In genomic region chr11:47236482-47236881, GRCh38 we compare ENCODE assay signal across 14 cellular contexts. TPM values are rescaled to one million over a fixed set of nuclear protein-coding genes. Genes with fewer than 3 reads are reported as not detected.
A peak's percentile ranks its signal among the peaks of the same experiment; 100 is the strongest.
DNase-seq lines count a peak whose midpoint lies in the region; ATAC-seq, FAIRE-seq and TF ChIP-seq lines count a peak whose summit lies in the region.
"Had no signal": no experiment of that assay in that cellular context is flagged by ENCODE, and none has a peak within 500 bp of the region (broad histone marks: within the 10 kb centered on the region; RNA-seq: fewer than 3 reads in every experiment).

No MANE protein-coding gene starts in this region.

- CTCF ChIA-PET in activated CD4-positive, alpha-beta T cell treated with anti-CD3 and anti-CD28 coated beads for 36 hours (lab: Charles Lee) = interaction anchor here (1.5 to 1.7 kb wide), 2 partner anchors 10 to 13 kb away, joined by 3 to 5 read pairs; no protein-coding TSS in a partner anchor
- CTCF ChIA-PET in HEK293T (lab: Yijun Ruan, JAX) = interaction anchor here (1.0 to 1.2 kb wide), 2 partner anchors 12 to 118 kb away, joined by 3 read pairs; partner anchors contain the start of gene ACP2

- H3K4me1 Mint-ChIP-seq in activated CD4-positive, alpha-beta T cell treated with anti-CD3 and anti-CD28 coated beads for 36 hours = peaks cover 28% of the 10 kb centered on the region
- H3K4me1 Mint-ChIP-seq in astrocyte (ENCODE audit: low read depth, unreplicated experiment) (peaks cover 29% of the 10 kb centered on the region), nephron progenitor cell (peaks cover 27% of the 10 kb centered on the region)

- H3K9me3 Mint-ChIP-seq in activated CD4-positive, alpha-beta T cell treated with anti-CD3 and anti-CD28 coated beads for 36 hours (ENCODE audit: low read depth) = no peaks in the 10 kb centered on the region
- no peaks in the 10 kb centered on the region for H3K9me3 Mint-ChIP-seq in astrocyte (ENCODE audit: unreplicated experiment)
- no peaks in the 10 kb centered on the region for H3K9me3 Mint-ChIP-seq in nephron progenitor cell

- POLR2A ChIA-PET in activated CD4-positive, alpha-beta T cell treated with anti-CD3 and anti-CD28 coated beads for 36 hours (lab: Charles Lee) = interaction anchor here (1.3 to 1.5 kb wide), 2 partner anchors 12 to 23 kb away, joined by 4 to 8 read pairs; partner anchors contain the start of gene ACP2
- POLR2A ChIA-PET in HEK293T (lab: Yijun Ruan, JAX) = interaction anchor here (0.7 to 5.9 kb wide), 5 partner anchors 12 to 59 kb away, joined by 3 to 41 read pairs (median 3); partner anchors contain the start of genes ACP2 and DDB2

- FAIRE-seq in astrocyte (lab: Jason Lieb, UNC) = no peak

- H2AFZ ChIP-seq in astrocyte (ENCODE audit: low read depth, low read length) = no peak overlapping the region

- no peaks in the 10 kb centered on the region for H3K79me2 ChIP-seq in astrocyte (ENCODE audit: insufficient read depth, low read length)

- H3K27me3 Mint-ChIP-seq in activated CD4-positive, alpha-beta T cell treated with anti-CD3 and anti-CD28 coated beads for 36 hours = no peaks in the 10 kb centered on the region
- no peaks in the 10 kb centered on the region for H3K27me3 Mint-ChIP-seq in astrocyte (ENCODE audit: low read depth, unreplicated experiment)
- no peaks in the 10 kb centered on the region for H3K27me3 Mint-ChIP-seq in nephron progenitor cell (ENCODE audit: low read depth, poor library complexity)
- H3K27me3 Mint-ChIP-seq: progenitor cell of endocrine pancreas had no signal

- H3K27me3 ChIP-seq in astrocyte (ENCODE audit: insufficient read depth, low read length) (no peaks in the 10 kb centered on the region), left lung (no peaks in the 10 kb centered on the region)
- H3K27me3 ChIP-seq: testis had no signal

- TF ChIP-seq CTCF in astrocyte (IDR thresholded peaks at IDR 0.05; ENCODE audit: insufficient read depth, low read depth, low read length) = no peak
- TF ChIP-seq CTCF in nephron progenitor cell (IDR thresholded peaks at IDR 0.05) = no peak
- TF ChIP-seq CTCF in left lung (IDR thresholded peaks at IDR 0.05) = no peak

- intact Hi-C loops in activated CD4-positive, alpha-beta T cell treated with anti-CD3 and anti-CD28 coated beads for 36 hours (cut with DNase I, micrococcal nuclease) = no loop called here
- intact Hi-C loops in left lung (cut with DNase I) = no loop called here

- ATAC-seq in activated CD4-positive, alpha-beta T cell treated with anti-CD3 and anti-CD28 coated beads for 36 hours = no peak
- ATAC-seq in GM19463 (IDR thresholded peaks at IDR 0.05; ENCODE audit: unreplicated experiment) (no peak), left lung (no peak)

- peaks cover 60% of the 10 kb centered on the region for H3K36me3 Mint-ChIP-seq in activated CD4-positive, alpha-beta T cell treated with anti-CD3 and anti-CD28 coated beads for 36 hours (ENCODE audit: low read depth)
- H3K36me3 Mint-ChIP-seq in astrocyte (ENCODE audit: low read depth, unreplicated experiment) (peaks cover 32% of the 10 kb centered on the region), nephron progenitor cell (ENCODE audit: low read depth) (peaks cover 34% of the 10 kb centered on the region)

- H4K20me1 ChIP-seq in astrocyte (ENCODE audit: insufficient read depth, low read length) = no peaks in the 10 kb centered on the region

- H3K9me3 ChIP-seq in astrocyte (ENCODE audit: insufficient read depth, low read depth, low read length) = no peaks in the 10 kb centered on the region
- no peaks in the 10 kb centered on the region for H3K9me3 ChIP-seq in left lung
- H3K9me3 ChIP-seq: testis had no signal

- peak overlapping the region; percentile 34 for H3K27ac Mint-ChIP-seq in activated CD4-positive, alpha-beta T cell treated with anti-CD3 and anti-CD28 coated beads for 36 hours
- H3K27ac Mint-ChIP-seq in astrocyte (ENCODE audit: unreplicated experiment) = no peak overlapping the region
- H3K27ac Mint-ChIP-seq in nephron progenitor cell = peak overlapping the region; percentile 71
- H3K27ac Mint-ChIP-seq: progenitor cell of endocrine pancreas had no signal

- no peak overlapping the region for H3K27ac ChIP-seq in astrocyte (ENCODE audit: low read depth, low read length)
- H3K27ac ChIP-seq in left lung = no peak overlapping the region
- H3K27ac ChIP-seq: testis had no signal

- DNase-seq in activated CD4-positive, alpha-beta T cell treated with anti-CD3 and anti-CD28 coated beads for 36 hours = peak; percentile 34
- no peak for DNase-seq in activated CD4-positive, alpha-beta T cell treated with anti-CD3 and anti-CD28 coated beads for 4 hours
- DNase-seq in NCI-H69 (lab: John Stamatoyannopoulos, UW) = peak; percentile 51
- DNase-seq in astrocyte (ENCODE audit: low read depth) = peak; percentile 34
- DNase-seq in nephron progenitor cell = no peak
- no peak for DNase-seq in left lung
- DNase-seq in HEK293T (ENCODE audit: extremely low spot score) = no peak
- DNase-seq: activated CD4-positive, alpha-beta T cell treated with anti-CD3 and anti-CD28 coated beads for 1 hour; aorta; foreskin melanocyte; testis had no signal

- H3K4me3 Mint-ChIP-seq in activated CD4-positive, alpha-beta T cell treated with anti-CD3 and anti-CD28 coated beads for 36 hours = no peak overlapping the region
- no peak overlapping the region for H3K4me3 Mint-ChIP-seq in astrocyte (ENCODE audit: unreplicated experiment)
- H3K4me3 Mint-ChIP-seq in nephron progenitor cell = no peak overlapping the region

- H3K4me1 ChIP-seq in astrocyte (ENCODE audit: insufficient read depth, low read length) = peaks cover 19% of the 10 kb centered on the region
- no peaks in the 10 kb centered on the region for H3K4me1 ChIP-seq in left lung
- H3K4me1 ChIP-seq: testis had no signal

- peaks cover 18% of the 10 kb centered on the region for H3K36me3 ChIP-seq in astrocyte (ENCODE audit: insufficient read depth, low read length)
- H3K36me3 ChIP-seq in left lung = peaks cover 0 to 46% of the 10 kb centered on the region in 2 donors

- no peak overlapping the region for H3K9ac ChIP-seq in astrocyte (ENCODE audit: low read length)

- no peak overlapping the region for H3K4me2 ChIP-seq in astrocyte (ENCODE audit: low read length)

- H3K4me3 ChIP-seq in astrocyte (ENCODE audit: insufficient read depth, low read depth, low read length) (no peak overlapping the region), left lung (no peak overlapping the region)
- H3K4me3 ChIP-seq: lung, testis had no signal

TF ChIP-seq in HEK293T, 16 proteins besides CTCF, POLR2A, EP300 and RAD21:
- TF ChIP-seq HDGF (IDR thresholded peaks at IDR 0.05; ENCODE audit: borderline replicate concordance) (no peak), ZNF384 (IDR thresholded peaks at IDR 0.05) (no peak), FOXA1 (IDR thresholded peaks at IDR 0.05) (no peak), SUZ12 (IDR thresholded peaks at IDR 0.05) (no peak), CTBP1 (IDR thresholded peaks at IDR 0.05; ENCODE audit: borderline replicate concordance) (no peak), FOXM1 (IDR thresholded peaks at IDR 0.05; ENCODE audit: borderline replicate concordance) (no peak), ARNT (IDR thresholded peaks at IDR 0.05) (no peak), LEF1 (IDR thresholded peaks at IDR 0.05; ENCODE audit: borderline replicate concordance) (no peak), L3MBTL2 (conservative IDR thresholded peaks at IDR 0.05) (no peak)

RNA-seq across cellular contexts. Expression of gene ACP2, which starts 12.1 kb away (rescaled TPM):
- total RNA-seq in activated CD4-positive, alpha-beta T cell treated with anti-CD3 and anti-CD28 coated beads for 36 hours = 10 to 100 TPM; 10.2 to 11.2 TPM
- 40.8 and 42.2 TPM in 2 replicates for total RNA-seq in astrocyte
- 10 to 100 TPM; 41.5 to 59.9 TPM for total RNA-seq in left lung

RNA-seq across cellular contexts. Expression of gene NR1H3, which starts 21.3 kb away (rescaled TPM):
- total RNA-seq in activated CD4-positive, alpha-beta T cell treated with anti-CD3 and anti-CD28 coated beads for 36 hours = 10 to 100 TPM in 1 of 2 experiments, 1 to 10 TPM in 1; 9.5 to 13.3 TPM
- total RNA-seq in astrocyte (9.8 and 11.2 TPM in 2 replicates), left lung (10 to 100 TPM; 39.7 to 66.9 TPM)

RNA-seq across cellular contexts. Expression of gene DDB2, which starts 21.7 kb away (rescaled TPM):
- total RNA-seq in activated CD4-positive, alpha-beta T cell treated with anti-CD3 and anti-CD28 coated beads for 36 hours = 100 to 1,000 TPM; 159 to 178 TPM
- total RNA-seq in astrocyte (40.0 and 47.0 TPM in 2 replicates), left lung (10 to 100 TPM; 32.0 to 33.1 TPM)

RNA-seq across cellular contexts. Expression of gene MADD, which starts 33.5 kb away (rescaled TPM):
- 10 to 100 TPM; 54.4 to 67.3 TPM for total RNA-seq in activated CD4-positive, alpha-beta T cell treated with anti-CD3 and anti-CD28 coated beads for 36 hours
- total RNA-seq in astrocyte = 22.9 and 24.1 TPM in 2 replicates
- total RNA-seq in left lung = 10 to 100 TPM; 33.0 to 52.9 TPM

RNA-seq across cellular contexts. Expression of gene PACSIN3, which starts 50.2 kb away (rescaled TPM):
- 1 to 10 TPM; 4.1 to 5.9 TPM for total RNA-seq in activated CD4-positive, alpha-beta T cell treated with anti-CD3 and anti-CD28 coated beads for 36 hours
- total RNA-seq in astrocyte = 34.3 and 35.6 TPM in 2 replicates
- 10 to 100 TPM; 32.9 to 44.2 TPM for total RNA-seq in left lung

Comparison
In these comparisons a context has a peak if more than half of its experiments do, and no peak if none do; other contexts are left out.
1. DNase-seq: peak in activated CD4-positive, alpha-beta T cell treated with anti-CD3 and anti-CD28 coated beads for 36 hours (single experiment), NCI-H69 (single experiment) and astrocyte (single experiment); none in activated CD4-positive, alpha-beta T cell treated with anti-CD3 and anti-CD28 coated beads for 4 hours (0 of 2), nephron progenitor cell (single experiment), left lung (0 of 2) and HEK293T (single experiment).